ENCODE assay signal across 2 cellular contexts in genomic region chr20:3862333-3862732, GRCh38.
A peak's percentile ranks its signal among the peaks of the same experiment; 100 is the strongest.
TF ChIP-seq lines count a peak whose summit lies in the region.

No MANE protein-coding gene starts in this region.

TF ChIP-seq in A549, 52 proteins besides CTCF, POLR2A, EP300 and RAD21:
- TF ChIP-seq KDM1A (IDR thresholded peaks at IDR 0.05; ENCODE audit: low read depth) (peak; percentile 88; the same call in 1 of the 2 replicates), RCOR1 (IDR thresholded peaks at IDR 0.05; ENCODE audit: low read depth, low read length) (0 out of 2 replicates have a peak, but pooled peaks have one; percentile 6), ATOH8 (CRISPR knock-in tag; IDR thresholded peaks at IDR 0.05; ENCODE audit: low read depth) (no peak), HOXB5 (CRISPR knock-in tag; IDR thresholded peaks at IDR 0.05) (no peak), ZC3H11A (IDR thresholded peaks at IDR 0.05) (no peak), ZFP36 (IDR thresholded peaks at IDR 0.05; ENCODE audit: borderline replicate concordance, partially characterized antibody) (no peak), HDAC2 (IDR thresholded peaks at IDR 0.05) (peak; percentile 73; the same call in 1 of the 2 replicates), PHF8 (IDR thresholded peaks at IDR 0.05; ENCODE audit: borderline replicate concordance, low read depth) (no peak), CHD4 (IDR thresholded peaks at IDR 0.05; ENCODE audit: borderline replicate concordance) (peak; percentile 88)

TF ChIP-seq in K562, 482 proteins besides CTCF, POLR2A, EP300 and RAD21:
- TF ChIP-seq NEUROD1 (IDR thresholded peaks at IDR 0.05; ENCODE audit: borderline replicate concordance, low read depth, low read length, partially characterized antibody) (no peak), SNAPC5 (CRISPR knock-in tag; IDR thresholded peaks at IDR 0.05) (no peak), CC2D1A (IDR thresholded peaks at IDR 0.05) (no peak), CBFA2T3 (IDR thresholded peaks at IDR 0.05) (no peak), ZNF449 (CRISPR knock-in tag; IDR thresholded peaks at IDR 0.05) (no peak), ZNF41 (CRISPR knock-in tag; conservative IDR thresholded peaks at IDR 0.05) (no peak), PHB (CRISPR knock-in tag; IDR thresholded peaks at IDR 0.05) (no peak), BCOR (IDR thresholded peaks at IDR 0.05) (peak; percentile 75), SFPQ (IDR thresholded peaks at IDR 0.05; ENCODE audit: low read depth, low read length) (no peak), RCOR1 (IDR thresholded peaks at IDR 0.05; ENCODE audit: borderline replicate concordance in 1 of 2, low read depth in 2 of 2, low read length in 2 of 2) (no peak), KDM1A (IDR thresholded peaks at IDR 0.05) (0 out of 4 replicates have a peak, but pooled peaks of 1 of the 2 experiments have one; percentile 11), HINFP (tag; conservative IDR thresholded peaks at IDR 0.05; ENCODE audit: low read depth) (no peak), TRIM28 (IDR thresholded peaks at IDR 0.05) (peak; percentile 16; the same call in 1 of the 2 replicates), ZNF436 (CRISPR knock-in tag; IDR thresholded peaks at IDR 0.05) (no peak), STAT6 (CRISPR knock-in tag; IDR thresholded peaks at IDR 0.05) (no peak), HMG20A (CRISPR knock-in tag; conservative IDR thresholded peaks at IDR 0.05) (no peak), HNRNPL (IDR thresholded peaks at IDR 0.05; ENCODE audit: low read depth, low read length) (no peak), MECOM (CRISPR knock-in tag; IDR thresholded peaks at IDR 0.05) (no peak), GTF2E2 (tag; IDR thresholded peaks at IDR 0.05) (no peak), ZBTB1 (CRISPR knock-in tag; IDR thresholded peaks at IDR 0.05; ENCODE audit: borderline replicate concordance, low read depth) (no peak), CBX8 (IDR thresholded peaks at IDR 0.05; ENCODE audit: borderline replicate concordance, extremely low read depth, low read depth, low read length, poor library complexity, severe bottlenecking) (no peak), MLX (CRISPR knock-in tag; conservative IDR thresholded peaks at IDR 0.05) (no peak), ZNF282 (CRISPR knock-in tag; IDR thresholded peaks at IDR 0.05) (no peak), RBFOX2 (IDR thresholded peaks at IDR 0.05; ENCODE audit: low read depth, low read length) (0 out of 2 replicates have a peak, but pooled peaks have one; percentile 0), ILK (tag; IDR thresholded peaks at IDR 0.05; ENCODE audit: borderline replicate concordance, low read depth) (no peak), ADNP (tag; IDR thresholded peaks at IDR 0.05) (peak; percentile 54; the same call in 1 of the 2 replicates), PURB (CRISPR knock-in tag; IDR thresholded peaks at IDR 0.05; ENCODE audit: low read depth) (no peak), CBX3 (IDR thresholded peaks at IDR 0.05; ENCODE audit: borderline replicate concordance in 1 of 2, low read length in 2 of 2) (peak in 1 of 2 experiments; percentile 50; a peak in 1 of 3 replicates), OTX1 (CRISPR knock-in tag; IDR thresholded peaks at IDR 0.05) (no peak)
